Comparison of ENCODE assay signal across 26 cellular contexts in the genomic region with DNA sequence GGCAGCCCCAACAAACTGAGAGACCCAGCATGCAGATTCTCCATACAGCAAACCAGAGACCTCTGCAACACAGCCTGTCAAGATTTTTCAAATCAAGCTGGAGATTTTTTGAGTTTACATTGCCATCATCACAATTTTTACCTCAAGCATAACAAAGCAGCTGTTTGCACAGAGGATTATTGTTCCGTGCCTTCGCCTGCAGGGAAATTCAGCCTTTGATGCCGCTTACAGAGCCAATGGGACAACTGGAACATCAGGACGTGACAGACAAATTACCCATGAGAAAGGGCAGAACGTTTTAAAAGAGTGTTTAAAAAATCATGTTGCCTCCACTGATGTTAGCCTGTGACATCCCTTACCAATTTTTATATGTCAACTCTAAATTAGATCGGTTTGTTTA.
"Had no signal": no experiment of that assay in that cellular context is flagged by ENCODE, and none has a peak within 500 bp of the region (broad histone marks: within the 10 kb centered on the region; RNA-seq: fewer than 3 reads in every experiment).

No MANE protein-coding gene starts in this region.

- H3K4me1 ChIP-seq: breast epithelium, SJSA1 had no signal

- H3K4me1 Mint-ChIP-seq: activated naive CD4-positive, alpha-beta T cell treated with anti-CD3 and anti-CD28 coated beads, Interleukin-2, amount 50 U/mL, for 24 hours had no signal

- H3K27ac Mint-ChIP-seq: activated CD8-positive, alpha-beta T cell treated with anti-CD3 and anti-CD28 coated beads, Interleukin-2, amount 10 ng/mL, durations not matched to agents 7 days and 5 days; activated naive CD4-positive, alpha-beta T cell treated with anti-CD3 and anti-CD28 coated beads, Interleukin-2, amount 50 U/mL, for 24 hours; T-helper 1 cell treated with Interleukin-12 subunit alpha and Interleukin-12 subunit beta and Interleukin-4 antibody, amounts not matched to agents 30 μg/mL and 1 μg/mL, for 36 hours; WTC11 had no signal

- H3K27ac ChIP-seq: breast epithelium, KMS-11, SJSA1 had no signal

- H3K36me3 Mint-ChIP-seq: WTC11 had no signal

- H3K4me3 ChIP-seq: breast epithelium, SJSA1 had no signal

- DNase-seq: activated CD4-positive, alpha-beta T cell treated with anti-CD3 and anti-CD28 coated beads for 48 hours; activated CD4-positive, alpha-beta T cell treated with anti-CD3 and anti-CD28 coated beads, Interleukin-2, amount 50 U/mL, for 4 hours; activated CD4-positive, CD25-positive, alpha-beta regulatory T cell treated with anti-CD3 and anti-CD28 coated beads, Interleukin-2, amount 50 U/mL, for 72 hours; activated CD8-positive, alpha-beta memory T cell treated with anti-CD3 and anti-CD28 coated beads, Interleukin-2, amount 50 U/mL, for 48 hours; activated CD8-positive, alpha-beta T cell treated with anti-CD3 and anti-CD28 coated beads, Interleukin-2, amount 10 ng/mL, durations not matched to agents 7 days and 5 days; activated T-cell treated with anti-CD3 and anti-CD28 coated beads, Interleukin-2, amount 50 U/mL, for 1 hour; aorta; caudate nucleus; NCI-H1092; NCI-H1436; NCI-H187 treated with DMSO at 0.1 percent for 48 hours; NCI-H2081 treated with DMSO at 0.1 percent for 48 hours; NCI-H2171; NCI-H226; NCI-H510A treated with DMSO at 0.1 percent for 48 hours; NK-92 treated with Interleukin-12 subunit alpha and Interleukin-12 subunit beta, amount 100 ng/mL, for 24 hours; OCI-M1; RPMI8226 had no signal

- ATAC-seq: activated CD8-positive, alpha-beta T cell treated with anti-CD3 and anti-CD28 coated beads, Interleukin-2, amount 10 ng/mL, durations not matched to agents 7 days and 5 days; Panc1; Right ventricle myocardium inferior; WTC11 had no signal

- H3K9me3 Mint-ChIP-seq: activated naive CD4-positive, alpha-beta T cell treated with anti-CD3 and anti-CD28 coated beads, Interleukin-2, amount 50 U/mL, for 24 hours; T-helper 1 cell treated with Interleukin-12 subunit alpha and Interleukin-12 subunit beta and Interleukin-4 antibody, amounts not matched to agents 30 μg/mL and 1 μg/mL, for 36 hours; WTC11 had no signal

- H3K36me3 ChIP-seq: breast epithelium, SJSA1 had no signal

- H3K27me3 ChIP-seq: breast epithelium, SJSA1 had no signal

- H3K4me3 Mint-ChIP-seq: activated CD8-positive, alpha-beta T cell treated with anti-CD3 and anti-CD28 coated beads, Interleukin-2, amount 10 ng/mL, durations not matched to agents 7 days and 5 days; activated naive CD4-positive, alpha-beta T cell treated with anti-CD3 and anti-CD28 coated beads, Interleukin-2, amount 50 U/mL, for 24 hours; T-helper 1 cell treated with Interleukin-12 subunit alpha and Interleukin-12 subunit beta and Interleukin-4 antibody, amounts not matched to agents 30 μg/mL and 1 μg/mL, for 36 hours; WTC11 had no signal

- H3K9me3 ChIP-seq: breast epithelium, SJSA1 had no signal
